8 cellular contexts compared by ENCODE assay signal in genomic region chr10:96831867-96832720, GRCh38. TPM values are rescaled to one million over a fixed set of nuclear protein-coding genes. Genes with fewer than 3 reads are reported as not detected.
DNase-seq lines count a peak whose midpoint lies in the region; ATAC-seq and TF ChIP-seq lines count a peak whose summit lies in the region.

LCOR (plus strand) TSS chr10:96832298; CDS start chr10:96949058, 116,760 bp downstream.

- peaks cover 35% of the 10 kb centered on the region for H3K79me2 ChIP-seq in smooth muscle cell (ENCODE audit: low read depth)

- TF ChIP-seq POLR2A in breast epithelium (IDR thresholded peaks at IDR 0.05) = peak; percentile 41

- H3K4me3 ChIP-seq in WI38 (ENCODE audit: low read depth, low read length) (peak within 1 kb of the TSS; percentile 85), breast epithelium (peak within 1 kb of the TSS; percentile 92 to 97 (median 96)), smooth muscle cell (peak within 1 kb of the TSS; percentile 91)

- H3K9ac ChIP-seq in smooth muscle cell (ENCODE audit: low read depth) = peak within 1 kb of the TSS; percentile 83

- H3K36me3 ChIP-seq in breast epithelium (no peaks in the 10 kb centered on the region), smooth muscle cell (ENCODE audit: low read depth) (no peaks in the 10 kb centered on the region)

- H3K27ac ChIP-seq in breast epithelium (peak within 1 kb of the TSS; percentile 95 to 98), smooth muscle cell (ENCODE audit: low read depth) (peak within 1 kb of the TSS; percentile 74)

- H3K9me3 ChIP-seq in breast epithelium = no peaks in the 10 kb centered on the region
- no peaks in the 10 kb centered on the region for H3K9me3 ChIP-seq in smooth muscle cell (replicated peaks; ENCODE audit: low read depth)

- peaks cover 0 to 21% of the 10 kb centered on the region in 2 donors for H3K4me1 ChIP-seq in breast epithelium
- peaks cover 23% of the 10 kb centered on the region for H3K4me1 ChIP-seq in smooth muscle cell (ENCODE audit: low read depth)

- H2AFZ ChIP-seq in smooth muscle cell (ENCODE audit: low read depth) = peak within 1 kb of the TSS; percentile 75

- H4K20me1 ChIP-seq in smooth muscle cell (ENCODE audit: low read depth) = peaks cover 37% of the 10 kb centered on the region

- intact Hi-C loops in breast epithelium (cut with DNase I; ENCODE audit: low total_unique reads) = no loop called here

- peak within 1 kb of the TSS; percentile 89 for H3K4me2 ChIP-seq in smooth muscle cell

- ATAC-seq in GM18519 (IDR thresholded peaks at IDR 0.05; ENCODE audit: low FRiP score, unreplicated experiment) (peak; percentile 41), HG03039 (IDR thresholded peaks at IDR 0.05; ENCODE audit: unreplicated experiment) (peak; percentile 52)

- under 1% methylated on average over 26 of the region's 112 CpGs for WGBS in smooth muscle cell (ENCODE audit: low lambda C conversion rate)

- no peaks in the 10 kb centered on the region for H3K27me3 ChIP-seq in breast epithelium
- no peaks in the 10 kb centered on the region for H3K27me3 ChIP-seq in smooth muscle cell (ENCODE audit: low read depth)

- H3F3A ChIP-seq in smooth muscle cell (ENCODE audit: low read depth) = peaks cover 9% of the 10 kb centered on the region

- DNase-seq in 8988T = peak; percentile 98
- peak; percentile 71 for DNase-seq in NCI-H2171 (lab: John Stamatoyannopoulos, UW)
- DNase-seq in breast epithelium (ENCODE audit: low spot score in 2 of 2) = peak; percentile 66 to 76
- DNase-seq in iPS-NIHi7 (ENCODE audit: extremely low spot score) = peak; percentile 93
- peak; percentile 87 for DNase-seq in smooth muscle cell (lab: John Stamatoyannopoulos, UW; ENCODE audit: unreplicated experiment)

- TF ChIP-seq CTCF in WI38 (IDR thresholded peaks at IDR 0.05; ENCODE audit: low read depth, low read length) (no peak), breast epithelium (IDR thresholded peaks at IDR 0.05) (no peak), smooth muscle cell (IDR thresholded peaks at IDR 0.05; ENCODE audit: borderline replicate concordance, insufficient read depth, poor library complexity, severe bottlenecking) (no peak)

RNA-seq across cellular contexts. Expression of gene LCOR, which starts in this region (rescaled TPM):
- total RNA-seq in breast epithelium = 10 to 100 TPM; 19.4 to 53.6 (median 35.7) TPM
- total RNA-seq in smooth muscle cell = 27.8 and 29.9 TPM in 2 replicates
- 10.6 and 20.7 TPM in 2 replicates for polyA plus RNA-seq in smooth muscle cell

Comparison
In these comparisons a context has a peak if more than half of its experiments do, and no peak if none do; other contexts are left out.
1. Peak in every context shown above with its lines: DNase-seq, ATAC-seq, H3K4me3 ChIP-seq and H3K27ac ChIP-seq.